In the genomic region with DNA sequence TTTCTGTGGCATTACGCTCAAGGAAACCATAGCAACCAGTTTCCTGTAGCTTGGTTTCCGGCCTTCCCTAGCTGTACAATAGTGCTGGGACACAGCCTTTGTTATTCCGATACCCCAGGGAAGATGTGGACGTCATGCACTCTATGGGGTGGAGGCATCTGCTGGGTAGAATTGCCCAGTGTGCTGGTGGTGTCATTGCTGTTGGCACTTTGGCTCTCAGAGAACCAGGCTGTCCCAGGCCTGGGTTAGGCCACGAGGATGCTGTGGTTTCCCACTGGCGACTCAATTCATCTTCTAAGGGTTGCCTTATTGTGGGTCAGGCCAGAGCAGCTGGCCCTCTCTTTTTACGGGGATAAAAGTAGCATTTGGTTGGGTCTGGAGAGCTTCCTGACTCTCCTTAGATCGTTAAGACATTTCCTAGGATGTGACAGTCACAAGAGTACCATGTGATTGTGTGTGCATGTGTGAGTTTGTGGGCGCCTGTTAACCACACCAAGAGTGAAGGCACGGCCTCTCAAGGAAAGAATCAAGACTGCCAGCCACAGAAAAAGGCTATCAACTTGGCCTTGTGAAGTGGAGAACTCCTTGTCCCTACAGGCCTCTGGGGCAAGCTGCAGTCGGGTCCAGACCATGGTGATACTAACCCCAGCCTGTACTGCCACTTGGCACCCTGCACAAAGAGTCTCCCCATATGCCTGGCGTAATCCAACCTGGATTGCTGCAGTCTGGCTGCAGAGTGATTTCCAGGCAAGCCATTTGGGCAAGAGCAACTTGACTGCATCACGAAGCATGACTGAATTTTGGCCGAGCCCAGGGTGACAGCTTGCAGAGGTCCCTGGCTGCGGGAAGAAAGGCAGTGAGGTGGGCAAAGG, we compare ENCODE assay signal across 11 cellular contexts. TPM values are rescaled to one million over a fixed set of nuclear protein-coding genes. Genes with fewer than 3 reads are reported as not detected.
DNase-seq lines count a peak whose midpoint lies in the region; ATAC-seq and TF ChIP-seq lines count a peak whose summit lies in the region.
"Had no signal": no experiment of that assay in that cellular context is flagged by ENCODE, and none has a peak within 500 bp of the region (broad histone marks: within the 10 kb centered on the region; RNA-seq: fewer than 3 reads in every experiment).

No MANE protein-coding gene starts in this region.

- no peaks in the 10 kb centered on the region for H3K9me3 Mint-ChIP-seq in chondrocyte (ENCODE audit: low read depth)
- H3K9me3 Mint-ChIP-seq: activated T-helper 17 cell treated with anti-CD3 and anti-CD28 coated beads, Interleukin-2, amount 50 U/mL, for 72 hours; CD4-positive, alpha-beta T cell had no signal

- H2BK12ac ChIP-seq in trophoblast cell (ENCODE audit: low read length), result no peak overlapping the region

- no peak for TF ChIP-seq CTCF in chondrocyte (IDR thresholded peaks at IDR 0.05)

- H3K79me2 ChIP-seq in trophoblast cell (ENCODE audit: control insufficient read depth, insufficient read depth, low read length, poor library complexity), result no peaks in the 10 kb centered on the region

- no CpG with 5 or more reads among the region's 15 CpGs for WGBS in trophoblast cell (ENCODE audit: extremely low coverage, insufficient coverage, insufficient read length)

- H3K27ac ChIP-seq in trophoblast cell (ENCODE audit: low read depth, low read length), result no peak overlapping the region

- H3K27me3 ChIP-seq in trophoblast cell (ENCODE audit: insufficient read depth, low read length), result no peaks in the 10 kb centered on the region

- H3K9me3 ChIP-seq in trophoblast cell (ENCODE audit: insufficient read depth, low read depth, low read length), result no peaks in the 10 kb centered on the region

- H3K14ac ChIP-seq in trophoblast cell (ENCODE audit: low read length), result no peak overlapping the region

- H3K36me3 Mint-ChIP-seq in chondrocyte (ENCODE audit: low read depth), result no peaks in the 10 kb centered on the region

- H3K4me2 ChIP-seq in trophoblast cell (ENCODE audit: low read length), result no peak overlapping the region

- no peak overlapping the region for H2BK5ac ChIP-seq in trophoblast cell (ENCODE audit: low read depth, low read length, poor library complexity)

- no peaks in the 10 kb centered on the region for H3K36me3 ChIP-seq in trophoblast cell (ENCODE audit: control insufficient read depth in 1 of 2, insufficient read depth in 2 of 2, low read length in 2 of 2)

- peaks cover 23% of the 10 kb centered on the region in 2 experiments for H3K4me1 ChIP-seq in trophoblast cell (ENCODE audit: control insufficient read depth in 1 of 2, insufficient read depth in 2 of 2, low read length in 2 of 2)

- H4K12ac ChIP-seq in trophoblast cell (ENCODE audit: low read depth, low read length), result no peak overlapping the region

- H2AFZ ChIP-seq in trophoblast cell (ENCODE audit: insufficient read depth, low read length, poor library complexity), result no peak overlapping the region

- intact Hi-C loops in left ventricle myocardium superior (cut with micrococcal nuclease), result no loop called here

- DNase-seq in Daoy (ENCODE audit: low read depth) (peak; percentile 44), NCI-H69 (lab: John Stamatoyannopoulos, UW) (peak; percentile 9), left ventricle myocardium superior (no peak), trophoblast cell (no peak), NCI-H2029 (lab: John Stamatoyannopoulos, UW) (no peak), chondrocyte (ENCODE audit: low spot score) (no peak)
- DNase-seq: CD4-positive, alpha-beta T cell; effector CD4-positive, alpha-beta T cell had no signal

- no peaks in the 10 kb centered on the region for H3K27me3 Mint-ChIP-seq in chondrocyte (ENCODE audit: low read depth)

- peak overlapping the region; percentile 44 for H2AK5ac ChIP-seq in trophoblast cell (ENCODE audit: low read length)

- H3K79me1 ChIP-seq in trophoblast cell (ENCODE audit: low read length), result peaks cover 3% of the 10 kb centered on the region

- no peak overlapping the region for H3K4me3 ChIP-seq in trophoblast cell (ENCODE audit: low read depth, low read length)

- no peak overlapping the region for H3K9ac ChIP-seq in trophoblast cell (ENCODE audit: low read length)

- H3K4me1 Mint-ChIP-seq in chondrocyte (ENCODE audit: low read depth), result peaks cover 42% of the 10 kb centered on the region

- H3K23ac ChIP-seq in trophoblast cell (ENCODE audit: low read length), result no peak overlapping the region

- H4K91ac ChIP-seq in trophoblast cell (ENCODE audit: low read depth, low read length), result peak overlapping the region; percentile 12

- H3K27ac Mint-ChIP-seq in chondrocyte (ENCODE audit: unreplicated experiment), result no peak overlapping the region
- H3K27ac Mint-ChIP-seq: activated T-helper 17 cell treated with anti-CD3 and anti-CD28 coated beads, Interleukin-2, amount 50 U/mL, for 72 hours; CD4-positive, alpha-beta T cell had no signal

- no peak overlapping the region for H2BK120ac ChIP-seq in trophoblast cell (ENCODE audit: insufficient read depth, low read length, poor library complexity)

- no peak overlapping the region for H3K18ac ChIP-seq in trophoblast cell (ENCODE audit: low read length)

- peak; percentile 7 for ATAC-seq in left ventricle myocardium superior
- no peak for ATAC-seq in GM18519 (IDR thresholded peaks at IDR 0.05; ENCODE audit: low FRiP score, unreplicated experiment)
- no peak for ATAC-seq in GM19455 (IDR thresholded peaks at IDR 0.05; ENCODE audit: unreplicated experiment)
- ATAC-seq: activated T-helper 17 cell treated with anti-CD3 and anti-CD28 coated beads, Interleukin-2, amount 50 U/mL, for 72 hours had no signal

- H3K4me3 Mint-ChIP-seq in chondrocyte (ENCODE audit: unreplicated experiment), result no peak overlapping the region
- H3K4me3 Mint-ChIP-seq: activated T-helper 17 cell treated with anti-CD3 and anti-CD28 coated beads, Interleukin-2, amount 50 U/mL, for 72 hours; CD4-positive, alpha-beta T cell had no signal

- H3K4ac ChIP-seq in trophoblast cell (ENCODE audit: low read depth, low read length), result no peak overlapping the region

- no peak overlapping the region for H4K8ac ChIP-seq in trophoblast cell (ENCODE audit: low read depth, low read length)

RNA-seq across cellular contexts. Expression of gene NAV2, which starts 35.9 kb away (rescaled TPM):
- 1.8 and 2.1 TPM in 2 replicates for total RNA-seq in Daoy (2014; rRNA removed; shearing (Covaris generic))
- total RNA-seq in left ventricle myocardium superior (8.8 TPM), chondrocyte (87.0 to 119 TPM (median 90.2 TPM) in 3 replicates)
- polyA plus RNA-seq in trophoblast cell (2013), result 36.1 and 37.2 TPM in 2 replicates

Comparison
In these comparisons a context has a peak if more than half of its experiments do, and no peak if none do; other contexts are left out.
1. DNase-seq: peak in Daoy (single experiment) and NCI-H69 (single experiment); none in left ventricle myocardium superior (single experiment), trophoblast cell (0 of 2), NCI-H2029 (single experiment) and chondrocyte (single experiment).